9 cellular contexts compared by ENCODE assay signal in the genomic region with DNA sequence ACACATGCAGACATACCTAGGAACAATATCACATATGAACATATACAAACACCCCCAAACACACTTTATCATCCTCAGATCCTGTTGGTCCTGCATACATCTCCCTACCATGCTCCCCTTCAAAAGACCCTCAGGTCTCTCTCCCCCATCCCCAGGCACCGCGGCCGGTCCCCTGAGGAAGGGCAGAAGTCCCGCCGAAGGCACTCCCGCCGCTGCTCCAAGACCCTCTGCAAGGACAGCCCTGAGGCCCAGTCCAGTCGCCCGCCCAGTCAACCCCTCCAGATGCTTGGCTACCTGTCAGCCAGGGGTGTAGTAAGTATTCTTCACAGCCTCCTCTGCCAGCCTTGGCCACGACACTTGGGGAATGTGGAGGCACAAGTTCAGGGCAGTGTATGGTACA.
"Had no signal": no experiment of that assay in that cellular context is flagged by ENCODE, and none has a peak within 500 bp of the region (broad histone marks: within the 10 kb centered on the region; RNA-seq: fewer than 3 reads in every experiment).

No MANE protein-coding gene starts in this region.

- H3K4me2 ChIP-seq: GM23338 had no signal

- H3K9me3 ChIP-seq: HAP-1 had no signal

- H3K4me1 ChIP-seq: HAP-1 had no signal

- H2AFZ ChIP-seq: GM23248, GM23338 had no signal

- H3K9me3 Mint-ChIP-seq: H9 had no signal

- H3K36me3 ChIP-seq: HAP-1 had no signal

- H3K4me3 Mint-ChIP-seq: GM23338, H9, HFFc6 had no signal

- H3K27ac Mint-ChIP-seq: GM23338, H9, HFFc6 had no signal

- DNase-seq: GM23248, GOT3, H7, H9, HCEC 1CT, HFFc6 had no signal

- H3K9ac ChIP-seq: GM23248 had no signal

- H3K4me3 ChIP-seq: GM23248, GM23338, HAP-1 had no signal

- H3K27ac ChIP-seq: GM23248 had no signal

- FAIRE-seq: H54 had no signal
